In genomic region chr5:78178356-78178755, GRCh38 we compare ENCODE assay signal across 32 cellular contexts.
"Had no signal": no experiment of that assay in that cellular context is flagged by ENCODE, and none has a peak within 500 bp of the region (broad histone marks: within the 10 kb centered on the region; RNA-seq: fewer than 3 reads in every experiment).

No MANE protein-coding gene starts in this region.

- H3K4me3 ChIP-seq: ascending aorta, cardiac muscle cell had no signal

- H3K27me3 ChIP-seq: ascending aorta, cardiac muscle cell had no signal

- H3K27ac ChIP-seq: ascending aorta, cardiac muscle cell, VCaP had no signal

- H3K4me1 ChIP-seq: ascending aorta had no signal

- DNase-seq: activated CD4-positive, alpha-beta memory T cell treated with anti-CD3 and anti-CD28 coated beads, Interleukin-2, amount 10 ng/mL, durations not matched to agents 7 days and 5 days; activated CD4-positive, alpha-beta T cell treated with anti-CD3 and anti-CD28 coated beads for 1 hour; activated CD4-positive, alpha-beta T cell treated with anti-CD3 and anti-CD28 coated beads for 36 hours; activated CD4-positive, alpha-beta T cell treated with anti-CD3 and anti-CD28 coated beads for 48 hours; activated CD4-positive, alpha-beta T cell treated with anti-CD3 and anti-CD28 coated beads, Interleukin-2, amount 10 ng/mL, durations not matched to agents 7 days and 5 days; activated CD4-positive, alpha-beta T cell treated with anti-CD3 and anti-CD28 coated beads, Interleukin-2, amount 50 U/mL, for 48 hours; activated CD4-positive, CD25-positive, alpha-beta regulatory T cell; activated CD8-positive, alpha-beta memory T cell treated with anti-CD3 and anti-CD28 coated beads for 24 hours; activated CD8-positive, alpha-beta memory T cell treated with anti-CD3 and anti-CD28 coated beads, Interleukin-2, amount 10 ng/mL, durations not matched to agents 7 days and 5 days; activated CD8-positive, alpha-beta memory T cell treated with anti-CD3 and anti-CD28 coated beads, Interleukin-2, amount 50 U/mL, for 48 hours; activated CD8-positive, alpha-beta T cell treated with anti-CD3 and anti-CD28 coated beads, Interleukin-2, amount 10 ng/mL, durations not matched to agents 7 days and 5 days; activated effector memory CD4-positive, alpha-beta T cell treated with Interleukin-2 at 50 U/mL for 16 hours; activated gamma-delta T cell; activated naive CD4-positive, alpha-beta T cell treated with anti-CD3 and anti-CD28 coated beads, Interleukin-2, amount 10 ng/mL, durations not matched to agents 7 days and 5 days; activated naive CD4-positive, alpha-beta T cell treated with Interleukin-2 at 50 U/mL for 16 hours; activated naive CD8-positive, alpha-beta T cell treated with anti-CD3 and anti-CD28 coated beads, Interleukin-2, amount 10 ng/mL, durations not matched to agents 7 days and 5 days; activated naive CD8-positive, alpha-beta T cell treated with anti-CD3 and anti-CD28 coated beads, Interleukin-2, amount 50 U/mL, for 24 hours; activated T-cell treated with anti-CD3 and anti-CD28 coated beads, Interleukin-2, amount 50 U/mL, for 24 hours; activated T-cell treated with anti-CD3 and anti-CD28 coated beads, Interleukin-2, amount 50 U/mL, for 48 hours; amygdala; anterior cingulate cortex; caudate nucleus; cerebellar nuclear complex; T-helper 1 cell; T-helper 2 cell; T-helper 9 cell had no signal

- FAIRE-seq: bronchial epithelial cell, TTC549 had no signal

- H3K9me3 ChIP-seq: ascending aorta had no signal

- ATAC-seq: activated CD4-positive, alpha-beta T cell treated with anti-CD3 and anti-CD28 coated beads for 36 hours; activated CD4-positive, CD25-positive, alpha-beta regulatory T cell treated with anti-CD3 and anti-CD28 coated beads, Interleukin-2, amount 50 U/mL, for 24 hours; activated CD8-positive, alpha-beta memory T cell treated with anti-CD3 and anti-CD28 coated beads, Interleukin-2, amount 10 ng/mL, durations not matched to agents 7 days and 5 days; activated CD8-positive, alpha-beta T cell treated with anti-CD3 and anti-CD28 coated beads, Interleukin-2, amount 10 ng/mL, durations not matched to agents 7 days and 5 days; activated naive CD8-positive, alpha-beta T cell treated with anti-CD3 and anti-CD28 coated beads, Interleukin-2, amount 50 U/mL, for 24 hours had no signal
